ENCODE assay signal across 15 cellular contexts in the genomic region with DNA sequence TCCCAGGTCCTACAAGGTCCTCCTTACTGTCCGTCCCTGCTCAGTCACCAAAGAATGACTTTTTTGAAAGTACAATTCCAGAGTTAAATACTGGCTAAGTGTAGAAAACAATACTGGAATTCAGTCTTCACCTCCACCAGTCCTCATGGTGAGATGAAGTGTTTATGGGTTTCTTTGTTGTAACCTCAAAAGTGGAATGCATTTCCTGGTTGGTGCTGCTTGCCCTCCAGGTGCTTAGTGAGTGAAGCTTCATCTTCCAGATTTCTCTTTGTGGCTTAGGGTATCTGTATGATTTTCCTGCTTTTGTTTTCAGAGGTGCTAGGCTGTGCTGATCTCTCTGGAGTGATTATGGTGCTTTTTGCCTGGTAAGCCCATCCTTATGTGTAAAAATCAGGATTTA. TPM values are rescaled to one million over a fixed set of nuclear protein-coding genes. Genes with fewer than 3 reads are reported as not detected.
DNase-seq lines count a peak whose midpoint lies in the region; ATAC-seq, FAIRE-seq and TF ChIP-seq lines count a peak whose summit lies in the region.
"Had no signal": no experiment of that assay in that cellular context is flagged by ENCODE, and none has a peak within 500 bp of the region (broad histone marks: within the 10 kb centered on the region; RNA-seq: fewer than 3 reads in every experiment).

No MANE protein-coding gene starts in this region.

- no peaks in the 10 kb centered on the region for H4K20me1 ChIP-seq in astrocyte (ENCODE audit: insufficient read depth, low read length)

- no peak overlapping the region for H2BK120ac ChIP-seq in mesendoderm (ENCODE audit: low read depth, low read length)

- H3K9me3 ChIP-seq in HUES64 (ENCODE audit: insufficient read depth, low read depth, low read length) (no peaks in the 10 kb centered on the region), astrocyte (ENCODE audit: insufficient read depth, low read depth, low read length) (no peaks in the 10 kb centered on the region)

- H3K4me2 ChIP-seq in astrocyte (ENCODE audit: low read length) (no peak overlapping the region), mesendoderm (ENCODE audit: low read length) (no peak overlapping the region)

- H2AFZ ChIP-seq in astrocyte (ENCODE audit: low read depth, low read length): no peak overlapping the region

- FAIRE-seq in astrocyte (lab: Jason Lieb, UNC): no peak
- FAIRE-seq: HTR-8/SVneo had no signal

- H3K27ac ChIP-seq in HUES64 (ENCODE audit: low read depth, low read length): peak overlapping the region; percentile 51; the same call in 1 of the 2 replicates
- H3K27ac ChIP-seq in astrocyte (ENCODE audit: low read depth, low read length): no peak overlapping the region
- H3K27ac ChIP-seq in mesendoderm (ENCODE audit: low read depth, low read length): peak overlapping the region; percentile 6

- H3K36me3 ChIP-seq in HUES64 (ENCODE audit: insufficient read depth, low read length) (peaks cover 21% of the 10 kb centered on the region), astrocyte (ENCODE audit: insufficient read depth, low read length) (no peaks in the 10 kb centered on the region), mesendoderm (ENCODE audit: control insufficient read depth, insufficient read depth, low read length) (no peaks in the 10 kb centered on the region)

- no peak overlapping the region for H3K4me3 ChIP-seq in HUES64 (ENCODE audit: low read length)
- no peak overlapping the region for H3K4me3 ChIP-seq in astrocyte (ENCODE audit: insufficient read depth, low read depth, low read length)
- H3K4me3 ChIP-seq in mesendoderm (ENCODE audit: low read length): no peak overlapping the region

- ATAC-seq in HG02981 (IDR thresholded peaks at IDR 0.05; ENCODE audit: unreplicated experiment): no peak
- ATAC-seq: HCT116 had no signal

- H3K27ac Mint-ChIP-seq in astrocyte (ENCODE audit: unreplicated experiment) (peak overlapping the region; percentile 41), glutamatergic neuron (ENCODE audit: unreplicated experiment) (no peak overlapping the region)

- H3K56ac ChIP-seq in mesendoderm (ENCODE audit: low read length): no peak overlapping the region

- H3K27me3 ChIP-seq in HUES64 (ENCODE audit: insufficient read depth, low read length) (no peaks in the 10 kb centered on the region), astrocyte (ENCODE audit: insufficient read depth, low read length) (no peaks in the 10 kb centered on the region), mesendoderm (ENCODE audit: insufficient read depth, low read length, poor library complexity) (no peaks in the 10 kb centered on the region)

- H3K79me1 ChIP-seq in mesendoderm (ENCODE audit: low read length): no peaks in the 10 kb centered on the region

- H3K4ac ChIP-seq in mesendoderm (ENCODE audit: low read depth, low read length): no peak overlapping the region

- H4K5ac ChIP-seq in mesendoderm (ENCODE audit: low read length): no peak overlapping the region

- no peak overlapping the region for H4K8ac ChIP-seq in mesendoderm (ENCODE audit: low read depth, low read length)

- H3K18ac ChIP-seq in mesendoderm (ENCODE audit: low read length): no peak overlapping the region

- H2AK5ac ChIP-seq in mesendoderm (ENCODE audit: low read length): no peak overlapping the region

- no peak for TF ChIP-seq CTCF in astrocyte (IDR thresholded peaks at IDR 0.05; ENCODE audit: insufficient read depth, low read depth, low read length)
- TF ChIP-seq CTCF in glutamatergic neuron (IDR thresholded peaks at IDR 0.05; ENCODE audit: partially characterized antibody, unreplicated experiment): no peak

- H3K36me3 Mint-ChIP-seq in astrocyte (ENCODE audit: low read depth, unreplicated experiment) (peaks cover 2% of the 10 kb centered on the region), glutamatergic neuron (ENCODE audit: unreplicated experiment) (no peaks in the 10 kb centered on the region)

- no peak overlapping the region for H2BK5ac ChIP-seq in mesendoderm (ENCODE audit: low read length)

- 65% methylated on average over 1 of the region's 1 CpG for WGBS in HUES64
- WGBS in mesendoderm (ENCODE audit: extremely low coverage, insufficient coverage, low lambda C conversion rate): no CpG with 5 or more reads among the region's 1 CpG

- no peak overlapping the region for H3K4me3 Mint-ChIP-seq in astrocyte (ENCODE audit: unreplicated experiment)
- H3K4me3 Mint-ChIP-seq in glutamatergic neuron (ENCODE audit: unreplicated experiment): no peak overlapping the region

- H3K9me3 Mint-ChIP-seq in astrocyte (ENCODE audit: unreplicated experiment): peaks cover 2% of the 10 kb centered on the region
- peaks cover 1% of the 10 kb centered on the region for H3K9me3 Mint-ChIP-seq in glutamatergic neuron (ENCODE audit: unreplicated experiment)

- peaks cover 15% of the 10 kb centered on the region for H3K4me1 ChIP-seq in HUES64 (ENCODE audit: insufficient read depth, low read length)
- no peaks in the 10 kb centered on the region for H3K4me1 ChIP-seq in astrocyte (ENCODE audit: insufficient read depth, low read length)
- H3K4me1 ChIP-seq in mesendoderm (ENCODE audit: control insufficient read depth, low read depth, low read length): peaks cover 3% of the 10 kb centered on the region

- no peak overlapping the region for H3K23ac ChIP-seq in mesendoderm (ENCODE audit: low read length)

- H2BK15ac ChIP-seq in mesendoderm (replicated peaks; ENCODE audit: low read depth): no peak overlapping the region

- no peaks in the 10 kb centered on the region for H3K79me2 ChIP-seq in astrocyte (ENCODE audit: insufficient read depth, low read length)
- no peaks in the 10 kb centered on the region for H3K79me2 ChIP-seq in mesendoderm (ENCODE audit: control insufficient read depth, insufficient read depth, low read length)

- peaks cover 18% of the 10 kb centered on the region for H3K4me1 Mint-ChIP-seq in astrocyte (ENCODE audit: low read depth, unreplicated experiment)
- peaks cover 3% of the 10 kb centered on the region for H3K4me1 Mint-ChIP-seq in glutamatergic neuron (ENCODE audit: low read depth, unreplicated experiment)

- peak overlapping the region; percentile 9; the same call in 1 of the 2 replicates for H3K9ac ChIP-seq in HUES64 (ENCODE audit: low read depth, low read length)
- no peak overlapping the region for H3K9ac ChIP-seq in astrocyte (ENCODE audit: low read length)
- H3K9ac ChIP-seq in mesendoderm (ENCODE audit: low read length): no peak overlapping the region

- H3K27me3 Mint-ChIP-seq in astrocyte (ENCODE audit: low read depth, unreplicated experiment) (no peaks in the 10 kb centered on the region), glutamatergic neuron (ENCODE audit: unreplicated experiment) (no peaks in the 10 kb centered on the region)

- DNase-seq in ELF-1 (ENCODE audit: low read depth, low spot score): peak; percentile 23
- no peak for DNase-seq in astrocyte (ENCODE audit: low read depth)
- DNase-seq in mesendoderm: peak; percentile 54
- no peak for DNase-seq in glutamatergic neuron
- DNase-seq in HUDEP-2 (lab: John Stamatoyannopoulos, UW; ENCODE audit: unreplicated experiment in 76 of 76): no peak
- no peak for DNase-seq in stimulated activated CD4-positive, alpha-beta T cell treated with anti-CD3 and anti-CD28 coated beads, Interleukin-15, amount 100 ng/mL, for 24 hours
- DNase-seq: DMS 273 treated with DMSO at 0.1 percent for 48 hours, NCI-H1417, NCI-H2029, NCI-H510A treated with DMSO at 0.1 percent for 48 hours, SHP77 treated with DMSO at 0.1 percent for 48 hours had no signal

RNA-seq across cellular contexts. Expression of gene DHFR, which starts 49.4 kb away (rescaled TPM):
- 71.3 TPM for polyA plus RNA-seq in HUES64 (2013, experiment 1 of 2)
- polyA plus RNA-seq in HUES64 (2013, experiment 2 of 2): 70.2 TPM
- 11.9 and 14.4 TPM in 2 replicates for total RNA-seq in astrocyte
- polyA plus RNA-seq in mesendoderm (2013, experiment 1 of 2): 96.9 TPM
- polyA plus RNA-seq in mesendoderm (2013, experiment 2 of 2): 96.7 TPM
- 23.5 TPM for total RNA-seq in glutamatergic neuron (ENCODE audit: unreplicated experiment)

RNA-seq across cellular contexts. Expression of gene MSH3, which starts 49.8 kb away (rescaled TPM):
- 13.7 TPM for polyA plus RNA-seq in HUES64 (2013, experiment 1 of 2)
- polyA plus RNA-seq in HUES64 (2013, experiment 2 of 2): 13.9 TPM
- 15.4 and 16.1 TPM in 2 replicates for total RNA-seq in astrocyte
- polyA plus RNA-seq in mesendoderm (2013, experiment 1 of 2): 12.4 TPM
- polyA plus RNA-seq in mesendoderm (2013, experiment 2 of 2): 12.5 TPM
- 14.4 TPM for total RNA-seq in glutamatergic neuron (ENCODE audit: unreplicated experiment)

Comparison
In these comparisons a context has a peak if more than half of its experiments do, and no peak if none do; other contexts are left out.
1. DNase-seq: peak in ELF-1 (single experiment) and mesendoderm (single experiment); none in astrocyte (single experiment), glutamatergic neuron (single experiment), HUDEP-2 (0 of 76) and stimulated activated CD4-positive, alpha-beta T cell treated with anti-CD3 and anti-CD28 coated beads, Interleukin-15, amount 100 ng/mL, for 24 hours (single experiment).